33 cellular contexts compared by ENCODE assay signal in genomic region chr21:46354046-46354445, GRCh38.
"Had no signal": no experiment of that assay in that cellular context is flagged by ENCODE, and none has a peak within 500 bp of the region (broad histone marks: within the 10 kb centered on the region; RNA-seq: fewer than 3 reads in every experiment).

No MANE protein-coding gene starts in this region.

- H3K4me1 Mint-ChIP-seq: activated T-helper 17 cell treated with anti-CD3 and anti-CD28 coated beads, Interleukin-2, amount 50 U/mL, for 72 hours; central memory CD8-positive, alpha-beta T cell had no signal

- H3K4me3 ChIP-seq: coronary artery, dorsolateral prefrontal cortex, esophagus muscularis mucosa, gastroesophageal sphincter had no signal

- H3K9me3 Mint-ChIP-seq: activated B cell treated with CpG ODN at 0.5 μM for 24 hours; activated CD8-positive, alpha-beta T cell treated with anti-CD3 and anti-CD28 coated beads for 36 hours; activated T-cell treated with anti-CD3 and anti-CD28 coated beads, Interleukin-2, amount 50 U/mL, for 4 hours; activated T-helper 17 cell treated with anti-CD3 and anti-CD28 coated beads, Interleukin-2, amount 50 U/mL, for 72 hours; central memory CD8-positive, alpha-beta T cell; dendritic cell treated with granulocyte-macrophage colony-stimulating factor and Interleukin-4, amounts not matched to agents 40 ng/mL and 50 ng/mL, for 4 days; effector memory CD8-positive, alpha-beta T cell; T-helper 2 cell treated with Interferon-gamma antibody and Interleukin-4, amounts not matched to agents 5 μg/mL and 100 μg/mL, for 36 hours had no signal

- H3K27me3 Mint-ChIP-seq: activated B cell treated with CpG ODN at 0.5 μM for 24 hours; activated CD8-positive, alpha-beta T cell treated with anti-CD3 and anti-CD28 coated beads for 36 hours; activated naive CD8-positive, alpha-beta T cell; activated T-helper 17 cell treated with anti-CD3 and anti-CD28 coated beads, Interleukin-2, amount 50 U/mL, for 72 hours; central memory CD8-positive, alpha-beta T cell; dendritic cell treated with granulocyte-macrophage colony-stimulating factor and Interleukin-4, amounts not matched to agents 40 ng/mL and 50 ng/mL, for 4 days; effector memory CD8-positive, alpha-beta T cell; T-helper 17 cell had no signal

- H3K4me3 Mint-ChIP-seq: activated B cell treated with CpG ODN at 0.5 μM for 24 hours; activated CD8-positive, alpha-beta T cell treated with anti-CD3 and anti-CD28 coated beads for 36 hours; activated naive CD8-positive, alpha-beta T cell; activated T-cell treated with anti-CD3 and anti-CD28 coated beads, Interleukin-2, amount 50 U/mL, for 4 hours; activated T-helper 17 cell treated with anti-CD3 and anti-CD28 coated beads, Interleukin-2, amount 50 U/mL, for 72 hours; central memory CD8-positive, alpha-beta T cell; dendritic cell treated with granulocyte-macrophage colony-stimulating factor and Interleukin-4, amounts not matched to agents 40 ng/mL and 50 ng/mL, for 4 days; effector memory CD8-positive, alpha-beta T cell; T-helper 17 cell; T-helper 2 cell treated with Interferon-gamma antibody and Interleukin-4, amounts not matched to agents 5 μg/mL and 100 μg/mL, for 36 hours had no signal

- H3K27me3 ChIP-seq: brain microvascular endothelial cell, dorsolateral prefrontal cortex, esophagus muscularis mucosa, foreskin keratinocyte, gastroesophageal sphincter had no signal

- H3K27ac ChIP-seq: brain microvascular endothelial cell, coronary artery, esophagus muscularis mucosa, foreskin keratinocyte, gastroesophageal sphincter, WERI-Rb-1 had no signal

- H3K4me1 ChIP-seq: esophagus muscularis mucosa, foreskin keratinocyte, gastroesophageal sphincter had no signal

- DNase-seq: activated B cell treated with CpG ODN at 0.5 μM for 24 hours; activated CD4-positive, alpha-beta T cell treated with anti-CD3 and anti-CD28 coated beads for 48 hours; activated CD4-positive, alpha-beta T cell treated with anti-CD3 and anti-CD28 coated beads, Interleukin-2, amount 50 U/mL, for 1 hour; activated CD4-positive, alpha-beta T cell treated with anti-CD3 and anti-CD28 coated beads, Interleukin-2, amount 50 U/mL, for 48 hours; activated CD8-positive, alpha-beta memory T cell treated with anti-CD3 and anti-CD28 coated beads for 24 hours; activated CD8-positive, alpha-beta T cell treated with anti-CD3 and anti-CD28 coated beads for 36 hours; activated effector memory CD4-positive, alpha-beta T cell treated with Interleukin-2 at 50 U/mL for 16 hours; activated gamma-delta T cell treated with Interleukin-2 at 50 U/mL for 16 hours; activated naive CD4-positive, alpha-beta T cell treated with anti-CD3 and anti-CD28 coated beads, Interleukin-2, amount 50 U/mL, for 16 hours; activated naive CD4-positive, alpha-beta T cell treated with Interleukin-2 at 50 U/mL for 16 hours; activated T-cell treated with anti-CD3 and anti-CD28 coated beads, Interleukin-2, amount 50 U/mL, for 4 hours; amniotic stem cell; anterior cingulate cortex; brain microvascular endothelial cell; dorsolateral prefrontal cortex; effector memory CD8-positive, alpha-beta T cell; erythroblast; foreskin keratinocyte; T-helper 1 cell; T-helper 17 cell; T1000; WERI-Rb-1 had no signal

- ATAC-seq: activated CD4-positive, CD25-positive, alpha-beta regulatory T cell treated with anti-CD3 and anti-CD28 coated beads, Interleukin-2, amount 50 U/mL, for 24 hours; activated CD8-positive, alpha-beta T cell treated with anti-CD3 and anti-CD28 coated beads for 36 hours; activated T-cell treated with anti-CD3 and anti-CD28 coated beads, Interleukin-2, amount 50 U/mL, for 4 hours; activated T-helper 17 cell treated with anti-CD3 and anti-CD28 coated beads, Interleukin-2, amount 50 U/mL, for 72 hours; effector memory CD8-positive, alpha-beta T cell; foreskin keratinocyte; gastroesophageal sphincter; T-helper 17 cell had no signal

- H3K27ac Mint-ChIP-seq: activated B cell treated with CpG ODN at 0.5 μM for 24 hours; activated CD8-positive, alpha-beta T cell treated with anti-CD3 and anti-CD28 coated beads for 36 hours; activated T-helper 17 cell treated with anti-CD3 and anti-CD28 coated beads, Interleukin-2, amount 50 U/mL, for 72 hours; dendritic cell treated with granulocyte-macrophage colony-stimulating factor and Interleukin-4, amounts not matched to agents 40 ng/mL and 50 ng/mL, for 4 days; T-helper 2 cell treated with Interferon-gamma antibody and Interleukin-4, amounts not matched to agents 5 μg/mL and 100 μg/mL, for 36 hours had no signal

- FAIRE-seq: astrocyte, bronchial epithelial cell had no signal

- H3K9me3 ChIP-seq: esophagus muscularis mucosa, gastroesophageal sphincter had no signal
